In genomic region chr5:109996246-109996645, GRCh38 we compare ENCODE assay signal across 16 cellular contexts.
"Had no signal": no experiment of that assay in that cellular context is flagged by ENCODE, and none has a peak within 500 bp of the region (broad histone marks: within the 10 kb centered on the region; RNA-seq: fewer than 3 reads in every experiment).

No MANE protein-coding gene starts in this region.

- ATAC-seq: activated CD8-positive, alpha-beta T cell treated with anti-CD3 and anti-CD28 coated beads for 36 hours; activated T-cell treated with anti-CD3 and anti-CD28 coated beads, Interleukin-2, amount 50 U/mL, for 4 hours; effector memory CD8-positive, alpha-beta T cell; left ventricle myocardium superior; naive thymus-derived CD4-positive, alpha-beta T cell had no signal

- H3K9me3 ChIP-seq: neutrophil, sigmoid colon, thyroid gland had no signal

- H3K36me3 ChIP-seq: neutrophil, sigmoid colon, thyroid gland had no signal

- H3K79me2 ChIP-seq: parathyroid adenoma had no signal

- H3K4me3 Mint-ChIP-seq: activated CD4-positive, alpha-beta T cell treated with anti-CD3 and anti-CD28 coated beads, Interleukin-2, amount 10 ng/mL, durations not matched to agents 24 days and 14 days; activated CD8-positive, alpha-beta T cell treated with anti-CD3 and anti-CD28 coated beads for 36 hours; activated T-cell treated with anti-CD3 and anti-CD28 coated beads, Interleukin-2, amount 50 U/mL, for 4 hours; effector memory CD8-positive, alpha-beta T cell; naive thymus-derived CD4-positive, alpha-beta T cell had no signal

- H3K27me3 Mint-ChIP-seq: activated CD4-positive, alpha-beta T cell treated with anti-CD3 and anti-CD28 coated beads, Interleukin-2, amount 10 ng/mL, durations not matched to agents 24 days and 14 days; activated CD8-positive, alpha-beta T cell treated with anti-CD3 and anti-CD28 coated beads for 36 hours had no signal

- H3K27ac ChIP-seq: neutrophil, parathyroid adenoma had no signal

- DNase-seq: activated CD4-positive, alpha-beta T cell treated with anti-CD3 and anti-CD28 coated beads, Interleukin-2, amount 10 ng/mL, durations not matched to agents 24 days and 14 days; activated CD8-positive, alpha-beta T cell treated with anti-CD3 and anti-CD28 coated beads for 36 hours; activated effector memory CD4-positive, alpha-beta T cell treated with Interleukin-2 at 50 U/mL for 16 hours; activated naive CD4-positive, alpha-beta T cell treated with anti-CD3 and anti-CD28 coated beads, Interleukin-2, amount 50 U/mL, for 16 hours; activated T-cell treated with anti-CD3 and anti-CD28 coated beads, Interleukin-2, amount 50 U/mL, for 4 hours; effector memory CD8-positive, alpha-beta T cell; left ventricle myocardium superior; naive thymus-derived CD4-positive, alpha-beta T cell; sigmoid colon; stimulated activated CD8-positive, alpha-beta memory T cell treated with anti-CD3 and anti-CD28 coated beads, Interleukin-4, amount 100 ng/mL, for 48 hours; stimulated activated naive CD4-positive, alpha-beta T cell; T-helper 1 cell; T-helper 9 cell; thyroid gland had no signal

- H3K9me3 Mint-ChIP-seq: activated CD8-positive, alpha-beta T cell treated with anti-CD3 and anti-CD28 coated beads for 36 hours had no signal

- H3K4me1 ChIP-seq: parathyroid adenoma had no signal

- H3K27me3 ChIP-seq: neutrophil, sigmoid colon, thyroid gland had no signal

- H3K27ac Mint-ChIP-seq: activated CD4-positive, alpha-beta T cell treated with anti-CD3 and anti-CD28 coated beads, Interleukin-2, amount 10 ng/mL, durations not matched to agents 24 days and 14 days; activated CD8-positive, alpha-beta T cell treated with anti-CD3 and anti-CD28 coated beads for 36 hours; effector memory CD8-positive, alpha-beta T cell; naive thymus-derived CD4-positive, alpha-beta T cell had no signal

- H3K4me3 ChIP-seq: sigmoid colon, thyroid gland had no signal

- H3K9ac ChIP-seq: parathyroid adenoma had no signal

- H2AFZ ChIP-seq: parathyroid adenoma had no signal
